ENCODE assay signal across 8 cellular contexts in the genomic region with DNA sequence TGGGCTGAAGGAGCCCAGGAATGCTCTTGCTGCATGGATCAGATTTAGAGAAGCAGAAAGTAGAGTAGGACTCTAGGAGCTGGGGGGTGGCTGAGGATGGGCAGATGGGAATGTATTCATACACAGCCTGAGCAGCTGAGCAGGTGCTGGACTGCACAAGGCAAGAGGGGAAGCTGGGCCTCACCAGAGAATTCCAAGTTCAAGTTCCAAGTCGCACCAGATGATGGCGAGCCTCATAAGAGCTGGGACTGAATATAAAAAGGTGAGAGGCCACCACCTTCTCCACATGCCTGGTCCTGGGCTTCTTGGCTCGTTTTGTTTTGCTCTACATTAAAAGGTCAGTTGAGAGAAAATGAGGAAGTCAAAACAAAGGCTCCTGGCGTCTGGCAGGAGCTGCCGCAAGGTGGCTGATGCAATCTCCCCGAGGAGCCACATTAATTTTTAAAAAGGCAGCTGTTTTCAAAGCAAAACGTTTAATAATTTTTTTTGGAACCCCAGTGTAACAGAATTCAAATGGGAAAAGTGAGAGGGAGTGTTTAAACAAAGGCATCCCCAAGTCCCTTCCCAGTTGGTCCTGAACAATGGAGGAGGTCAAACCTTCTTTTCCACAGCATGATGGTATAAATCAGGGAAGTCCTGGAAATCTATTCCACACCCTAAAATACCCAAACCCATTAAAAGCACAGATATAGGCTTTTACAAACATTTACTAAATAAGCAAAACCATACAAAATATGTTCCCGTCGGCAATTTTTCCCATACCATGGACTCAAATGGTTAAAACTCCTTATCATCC. TPM values are rescaled to one million over a fixed set of nuclear protein-coding genes. Genes with fewer than 3 reads are reported as not detected.
DNase-seq lines count a peak whose midpoint lies in the region; ATAC-seq, FAIRE-seq and TF ChIP-seq lines count a peak whose summit lies in the region.

No MANE protein-coding gene starts in this region.

- no peak overlapping the region for H3K9ac ChIP-seq in duodenal mucosa (ENCODE audit: low read depth in 1 of 2, low read length in 2 of 2)

- H3K9me3 ChIP-seq in duodenal mucosa (ENCODE audit: control insufficient read depth in 1 of 2, low read length in 2 of 2) = peaks cover 4 to 9% of the 10 kb centered on the region in 2 donors

- no peak for ATAC-seq in GM21515 (IDR thresholded peaks at IDR 0.05; ENCODE audit: unreplicated experiment)
- no peak for ATAC-seq in GM21825 (IDR thresholded peaks at IDR 0.05; ENCODE audit: unreplicated experiment)

- TF ChIP-seq POLR2A in GM12891 (IDR thresholded peaks at IDR 0.05; ENCODE audit: low read depth, low read length) = no peak

- no peaks in the 10 kb centered on the region for H3K27me3 ChIP-seq in duodenal mucosa (ENCODE audit: control insufficient read depth in 1 of 2, insufficient read depth in 2 of 2, low read length in 2 of 2)

- peak overlapping the region; percentile 13 for H3K27ac ChIP-seq in duodenal mucosa (ENCODE audit: low read depth, low read length)

- peaks cover 24 to 27% of the 10 kb centered on the region in 2 donors for H3K4me1 ChIP-seq in duodenal mucosa (ENCODE audit: control insufficient read depth in 1 of 2, insufficient read depth in 2 of 2, low read length in 2 of 2)

- DNase-seq in GM12891 (ENCODE audit: insufficient read length, low spot score) (no peak), NOMO-1 (lab: John Stamatoyannopoulos, UW; ENCODE audit: unreplicated experiment in 2 of 2) (peak; percentile 49 to 55), renal cortical epithelial cell (ENCODE audit: low read depth) (peak; percentile 68), inferior parietal cortex (ENCODE audit: extremely low spot score) (no peak), NCI-H2029 treated with DMSO at 0.1 percent for 48 hours (lab: John Stamatoyannopoulos, UW) (no peak)

- peaks cover 19 to 26% of the 10 kb centered on the region in 2 donors for H3K36me3 ChIP-seq in duodenal mucosa (ENCODE audit: control insufficient read depth in 1 of 2, insufficient read depth in 2 of 2, low read length in 2 of 2)

- FAIRE-seq in GM12891 (lab: Jason Lieb, UNC) = no peak

- H3K4me3 ChIP-seq in duodenal mucosa (ENCODE audit: low read depth in 1 of 2, low read length in 2 of 2) = no peak overlapping the region

TF ChIP-seq in GM12891, 5 proteins besides CTCF, POLR2A, EP300 and RAD21:
- TF ChIP-seq POU2F2 (IDR thresholded peaks at IDR 0.05; ENCODE audit: low read depth, low read length) (no peak), SPI1 (IDR thresholded peaks at IDR 0.05; ENCODE audit: low read depth, low read length) (peak; percentile 90)

RNA-seq across cellular contexts. Expression of a gene that starts 9.5 kb away (rescaled TPM):
- polyA plus RNA-seq in GM12891 (2012; ENCODE audit: low read depth, missing spikeins) = 66.2 TPM
- 75.0 and 126 TPM in 2 replicates for total RNA-seq in renal cortical epithelial cell

RNA-seq across cellular contexts. Expression of a gene that starts 13.2 kb away (rescaled TPM):
- polyA plus RNA-seq in GM12891 (2012; ENCODE audit: low read depth, missing spikeins) = 14.2 TPM
- 4.3 and 29.3 TPM in 2 replicates for total RNA-seq in renal cortical epithelial cell

RNA-seq across cellular contexts. Expression of a gene that starts 50.3 kb away (rescaled TPM):
- 29.0 TPM for polyA plus RNA-seq in GM12891 (2012; ENCODE audit: low read depth, missing spikeins)
- total RNA-seq in renal cortical epithelial cell = 35.1 and 37.8 TPM in 2 replicates

Comparison
In these comparisons a context has a peak if more than half of its experiments do, and no peak if none do; other contexts are left out.
1. DNase-seq: peak in NOMO-1 (2 of 2) and renal cortical epithelial cell (single experiment); none in GM12891 (single experiment), inferior parietal cortex (single experiment) and NCI-H2029 treated with DMSO at 0.1 percent for 48 hours (single experiment).